1 cellular context compared by ENCODE assay signal in genomic region chr19:43505941-43506340, GRCh38.
TF ChIP-seq lines count a peak whose summit lies in the region.

No MANE protein-coding gene starts in this region.

TF ChIP-seq in HEK293, 187 proteins besides CTCF, POLR2A, EP300 and RAD21 (continued from another document):
- 0 out of 2 replicates have a peak, but pooled peaks have one; percentile 11 for TF ChIP-seq ZNF623 (tag by site-specific recombination; IDR thresholded peaks at IDR 0.05)
- no peak for TF ChIP-seq PRDM4 (tag by site-specific recombination; IDR thresholded peaks at IDR 0.05)
